15 cellular contexts compared by ENCODE assay signal in the genomic region with DNA sequence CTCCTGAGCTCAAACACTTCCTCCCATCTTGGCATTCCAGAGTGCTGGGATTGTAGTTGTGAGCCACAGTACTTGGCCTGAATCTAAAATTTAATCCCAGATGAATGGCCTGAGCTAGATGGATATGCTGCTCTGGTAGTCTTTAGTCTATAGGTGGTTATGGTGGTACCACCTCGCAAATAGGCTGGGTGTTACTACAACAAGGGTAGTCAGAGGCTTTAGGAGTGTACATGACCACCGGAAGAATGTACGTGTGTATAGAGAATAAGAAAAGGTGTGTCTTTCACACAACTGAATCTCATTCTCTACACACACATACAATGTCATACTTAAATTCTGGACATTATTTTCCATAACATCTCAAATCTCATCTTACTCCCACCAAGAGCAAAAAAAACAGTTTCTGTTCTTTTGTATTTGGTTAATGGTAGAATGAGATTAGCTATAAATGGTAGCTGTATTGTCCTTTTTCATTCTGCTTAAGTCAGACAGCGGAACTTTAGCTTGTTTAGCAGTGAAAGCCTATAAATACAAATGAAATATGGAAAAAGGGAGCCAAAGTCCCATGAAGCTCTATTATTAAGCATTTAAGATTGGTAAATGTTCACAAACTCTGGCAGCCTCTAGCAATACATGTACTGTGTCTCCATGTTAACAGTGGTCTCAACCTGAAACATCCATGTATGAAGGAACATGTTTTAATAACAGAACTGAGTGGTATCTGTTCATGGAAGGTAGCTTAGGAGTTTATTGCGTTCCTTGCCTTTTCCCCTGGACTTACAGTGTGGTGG. TPM values are rescaled to one million over a fixed set of nuclear protein-coding genes. Genes with fewer than 3 reads are reported as not detected.
DNase-seq lines count a peak whose midpoint lies in the region; FAIRE-seq and TF ChIP-seq lines count a peak whose summit lies in the region.
"Had no signal": no experiment of that assay in that cellular context is flagged by ENCODE, and none has a peak within 500 bp of the region (broad histone marks: within the 10 kb centered on the region; RNA-seq: fewer than 3 reads in every experiment).

No MANE protein-coding gene starts in this region.

- no peak overlapping the region for H3K9ac ChIP-seq in BLaER1
- H3K9ac ChIP-seq: SK-N-SH had no signal

- H3K36me3 ChIP-seq in BLaER1 (peaks cover 53% of the 10 kb centered on the region), small intestine (ENCODE audit: control insufficient read depth in 2 of 2, insufficient read depth in 2 of 2, low read length in 2 of 2) (peaks cover 10 to 11% of the 10 kb centered on the region in 2 donors)

- no peaks in the 10 kb centered on the region for H3K9me3 ChIP-seq in BLaER1
- no peaks in the 10 kb centered on the region for H3K9me3 ChIP-seq in small intestine (ENCODE audit: control insufficient read depth, low read depth)
- H3K9me3 ChIP-seq: MG63, psoas muscle, SK-N-SH had no signal

- H3K27ac Mint-ChIP-seq in activated T-helper 2 cell treated with anti-CD3 and anti-CD28 coated beads, Interferon-gamma antibody, Interleukin-2, Interleukin-4, amounts not matched to agents 10 μg/mL and 5 μg/mL and 100 μg/mL, durations not matched to agents 14 hours and 24 hours and 36 hours = peak overlapping the region; percentile 60
- peak overlapping the region; percentile 16 for H3K27ac Mint-ChIP-seq in mesothelial cell of epicardium

- no peaks in the 10 kb centered on the region for H3K27me3 Mint-ChIP-seq in activated T-helper 2 cell treated with anti-CD3 and anti-CD28 coated beads, Interferon-gamma antibody, Interleukin-2, Interleukin-4, amounts not matched to agents 10 μg/mL and 5 μg/mL and 100 μg/mL, durations not matched to agents 14 hours and 24 hours and 36 hours (ENCODE audit: low read depth)
- no peaks in the 10 kb centered on the region for H3K27me3 Mint-ChIP-seq in mesothelial cell of epicardium (ENCODE audit: low read depth)

- peaks cover 82% of the 10 kb centered on the region for H3K4me1 Mint-ChIP-seq in activated T-helper 2 cell treated with anti-CD3 and anti-CD28 coated beads, Interferon-gamma antibody, Interleukin-2, Interleukin-4, amounts not matched to agents 10 μg/mL and 5 μg/mL and 100 μg/mL, durations not matched to agents 14 hours and 24 hours and 36 hours (ENCODE audit: low read depth)
- H3K4me1 Mint-ChIP-seq in mesothelial cell of epicardium = peaks cover 26% of the 10 kb centered on the region

- H3K4me1 ChIP-seq in BLaER1 (peaks cover 54% of the 10 kb centered on the region), small intestine (ENCODE audit: control insufficient read depth in 2 of 2, insufficient read depth in 1 of 2, low read depth in 1 of 2, low read length in 1 of 2) (peaks cover 17 to 33% of the 10 kb centered on the region in 2 donors)

- DNase-seq in GM12891 (ENCODE audit: insufficient read length, low spot score) (no peak), mesothelial cell of epicardium (ENCODE audit: low spot score in 2 of 2, unreplicated experiment in 2 of 2) (no peak), anterior cingulate cortex (lab: John Stamatoyannopoulos, UW) (no peak), AML-193 (lab: John Stamatoyannopoulos, UW) (no peak), small intestine (no peak), putamen (ENCODE audit: low spot score) (no peak)
- DNase-seq in activated T-helper 2 cell treated with anti-CD3 and anti-CD28 coated beads, Interferon-gamma antibody, Interleukin-2, Interleukin-4, amounts not matched to agents 10 μg/mL and 5 μg/mL and 100 μg/mL, durations not matched to agents 14 hours and 24 hours and 36 hours (ENCODE audit: low spot score) = no peak
- DNase-seq: activated CD4-positive, CD25-positive, alpha-beta regulatory T cell; MG63; NCI-H2171; psoas muscle; SK-N-SH had no signal

- 97 to 98% (median 97%) methylated on average over 5 of the region's 5 CpGs for WGBS in small intestine, 3 donors

- H3K27me3 ChIP-seq in BLaER1 (no peaks in the 10 kb centered on the region), small intestine (ENCODE audit: control insufficient read depth in 2 of 2, insufficient read depth in 2 of 2, low read length in 2 of 2) (no peaks in the 10 kb centered on the region)
- H3K27me3 ChIP-seq: MG63 had no signal

- no peak for TF ChIP-seq CTCF in mesothelial cell of epicardium (IDR thresholded peaks at IDR 0.05; ENCODE audit: unreplicated experiment)

- H3K4me3 Mint-ChIP-seq in activated T-helper 2 cell treated with anti-CD3 and anti-CD28 coated beads, Interferon-gamma antibody, Interleukin-2, Interleukin-4, amounts not matched to agents 10 μg/mL and 5 μg/mL and 100 μg/mL, durations not matched to agents 14 hours and 24 hours and 36 hours (ENCODE audit: low read depth) = no peak overlapping the region
- H3K4me3 Mint-ChIP-seq in mesothelial cell of epicardium = no peak overlapping the region

- no peak overlapping the region for H3K4me2 ChIP-seq in BLaER1
- H3K4me2 ChIP-seq: SK-N-SH had no signal

- no peaks in the 10 kb centered on the region for H3K9me3 Mint-ChIP-seq in activated T-helper 2 cell treated with anti-CD3 and anti-CD28 coated beads, Interferon-gamma antibody, Interleukin-2, Interleukin-4, amounts not matched to agents 10 μg/mL and 5 μg/mL and 100 μg/mL, durations not matched to agents 14 hours and 24 hours and 36 hours
- H3K9me3 Mint-ChIP-seq in mesothelial cell of epicardium = no peaks in the 10 kb centered on the region

- FAIRE-seq in GM12891 (lab: Jason Lieb, UNC) (peak; percentile 58), small intestine (lab: Jason Lieb, UNC) (no peak)

- intact Hi-C loops in activated T-helper 2 cell treated with anti-CD3 and anti-CD28 coated beads, Interferon-gamma antibody, Interleukin-2, Interleukin-4, amounts not matched to agents 10 μg/mL and 5 μg/mL and 100 μg/mL, durations not matched to agents 14 hours and 24 hours and 36 hours (cut with micrococcal nuclease) = no loop called here

- peaks cover 86% of the 10 kb centered on the region for H3K36me3 Mint-ChIP-seq in activated T-helper 2 cell treated with anti-CD3 and anti-CD28 coated beads, Interferon-gamma antibody, Interleukin-2, Interleukin-4, amounts not matched to agents 10 μg/mL and 5 μg/mL and 100 μg/mL, durations not matched to agents 14 hours and 24 hours and 36 hours (ENCODE audit: low read depth)
- peaks cover 6% of the 10 kb centered on the region for H3K36me3 Mint-ChIP-seq in mesothelial cell of epicardium

- H3K27ac ChIP-seq in BLaER1 (0 out of 2 replicates have a peak overlapping the region, but pooled peaks have one; percentile 84), small intestine (ENCODE audit: low read depth in 1 of 2, low read length in 1 of 2) (no peak overlapping the region)
- H3K27ac ChIP-seq: C4-2B, psoas muscle had no signal

- no peak for TF ChIP-seq POLR2A in GM12891 (IDR thresholded peaks at IDR 0.05; ENCODE audit: low read depth, low read length)

- H3K4me3 ChIP-seq in BLaER1 = no peak overlapping the region
- no peak overlapping the region for H3K4me3 ChIP-seq in small intestine (ENCODE audit: low read depth in 1 of 2, low read length in 2 of 2)
- H3K4me3 ChIP-seq: coronary artery, MG63, psoas muscle had no signal

- H4K20me1 ChIP-seq in BLaER1 = peaks cover 63% of the 10 kb centered on the region

TF ChIP-seq in GM12891, 5 proteins besides CTCF, POLR2A, EP300 and RAD21:
- no peak for TF ChIP-seq SPI1 (IDR thresholded peaks at IDR 0.05; ENCODE audit: low read depth, low read length)
- TF ChIP-seq POLR2AphosphoS5 (IDR thresholded peaks at IDR 0.05; ENCODE audit: low read depth, low read length) = no peak
- no peak for TF ChIP-seq TAF1 (IDR thresholded peaks at IDR 0.05; ENCODE audit: low read depth, low read length)
- TF ChIP-seq POU2F2 (IDR thresholded peaks at IDR 0.05; ENCODE audit: low read depth, low read length) = no peak
- TF ChIP-seq PAX5 (IDR thresholded peaks at IDR 0.05; ENCODE audit: insufficient read depth, low read length, severe bottlenecking) = no peak

RNA-seq across cellular contexts. Expression of a gene that starts 16.2 kb away (rescaled TPM):
- 324 TPM for polyA plus RNA-seq in GM12891 (2012; ENCODE audit: low read depth, missing spikeins)
- total RNA-seq in activated T-helper 2 cell treated with anti-CD3 and anti-CD28 coated beads, Interferon-gamma antibody, Interleukin-2, Interleukin-4, amounts not matched to agents 10 μg/mL and 5 μg/mL and 100 μg/mL, durations not matched to agents 14 hours and 24 hours and 36 hours = 512 and 520 TPM in 2 replicates
- 141 to 146 TPM (median 143 TPM) in 3 replicates for total RNA-seq in mesothelial cell of epicardium
- polyA plus RNA-seq in small intestine = 100 to 1,000 TPM; 186 to 224 (median 195) TPM

RNA-seq across cellular contexts. Expression of a gene that starts 40.3 kb away (rescaled TPM):
- 40.7 TPM for polyA plus RNA-seq in GM12891 (2012; ENCODE audit: low read depth, missing spikeins)
- 87.8 and 92.3 TPM in 2 replicates for total RNA-seq in activated T-helper 2 cell treated with anti-CD3 and anti-CD28 coated beads, Interferon-gamma antibody, Interleukin-2, Interleukin-4, amounts not matched to agents 10 μg/mL and 5 μg/mL and 100 μg/mL, durations not matched to agents 14 hours and 24 hours and 36 hours
- total RNA-seq in mesothelial cell of epicardium = 81.8 to 90.9 TPM (median 85.3 TPM) in 3 replicates
- polyA plus RNA-seq in small intestine = 10 to 100 TPM in 1 of 3 donors, 1 to 10 TPM in 2; 5.1 to 37.1 (median 8.9) TPM
